ENCODE assay signal across 20 cellular contexts in genomic region chr6:156351346-156351966, GRCh38.
"Had no signal": no experiment of that assay in that cellular context is flagged by ENCODE, and none has a peak within 500 bp of the region (broad histone marks: within the 10 kb centered on the region; RNA-seq: fewer than 3 reads in every experiment).

No MANE protein-coding gene starts in this region.

- H3K27ac ChIP-seq: HL-60, KMS-11 had no signal

- DNase-seq: Kasumi-1, MM.1S, NCI-H1092 treated with DMSO at 0.1 percent for 48 hours, NCI-H1436, NCI-H187, NCI-H2081, NCI-H2107, NCI-H2227 treated with DMSO at 0.1 percent for 48 hours, NCI-H446, NCI-H510A, NCI-H524 treated with DMSO at 0.1 percent for 48 hours, NCI-H69, NCI-H82, RPMI8226, SHP77, SW 1271, T-cell had no signal

- ATAC-seq: K562, T-cell had no signal

- H3K4me3 ChIP-seq: K562 had no signal
